In genomic region chr20:34904202-34904621, GRCh38 we compare ENCODE assay signal across 20 cellular contexts. TPM values are rescaled to one million over a fixed set of nuclear protein-coding genes. Genes with fewer than 3 reads are reported as not detected.
DNase-seq lines count a peak whose midpoint lies in the region; ATAC-seq, FAIRE-seq and TF ChIP-seq lines count a peak whose summit lies in the region.
"Had no signal": no experiment of that assay in that cellular context is flagged by ENCODE, and none has a peak within 500 bp of the region (broad histone marks: within the 10 kb centered on the region; RNA-seq: fewer than 3 reads in every experiment).

No MANE protein-coding gene starts in this region.

- no peaks in the 10 kb centered on the region for H3K27me3 ChIP-seq in PC-9 (ENCODE audit: insufficient read depth, low read depth)
- H3K27me3 ChIP-seq: sigmoid colon had no signal

- H2AFZ ChIP-seq in PC-9: no peak overlapping the region

- ATAC-seq in effector memory CD8-positive, alpha-beta T cell (replicated peaks): no peak
- ATAC-seq in HG03097 (IDR thresholded peaks at IDR 0.05; ENCODE audit: low FRiP score, unreplicated experiment): no peak
- ATAC-seq: SK-N-SH treated with all-trans-retinoic acid at 6 μM for 48 hours had no signal

- no TSS peak for BruUV-seq in PC-9 (replicated peaks; lab: Mats Ljungman, UMichigan)

- no peak for TF ChIP-seq POLR2A in GM12891 (IDR thresholded peaks at IDR 0.05; ENCODE audit: low read depth, low read length)

- CTCF ChIA-PET in PC-9 (lab: Charles Lee): interaction anchor here (0.6 to 0.7 kb wide), 2 partner anchors 18 to 372 kb away, joined by 3 to 19 read pairs; no protein-coding TSS in a partner anchor

- no peak overlapping the region for H3K4me3 Mint-ChIP-seq in effector memory CD8-positive, alpha-beta T cell
- H3K4me3 Mint-ChIP-seq: neural crest cell had no signal

- peaks cover 42% of the 10 kb centered on the region for H3K4me1 ChIP-seq in PC-9 (replicated peaks; ENCODE audit: insufficient read depth)

- peaks cover 27% of the 10 kb centered on the region for H3K79me2 ChIP-seq in PC-9 (ENCODE audit: low read depth)

- no peak overlapping the region for H3K4me3 ChIP-seq in PC-9
- H3K4me3 ChIP-seq in fibroblast of villous mesenchyme (ENCODE audit: low read depth, low read length): no peak overlapping the region
- H3K4me3 ChIP-seq: lung, sigmoid colon had no signal

- peak overlapping the region; percentile 14; the same call in 1 of the 2 replicates for H3K27ac ChIP-seq in PC-9
- H3K27ac ChIP-seq: sigmoid colon, WERI-Rb-1 had no signal

- no peaks in the 10 kb centered on the region for H3K36me3 Mint-ChIP-seq in effector memory CD8-positive, alpha-beta T cell (ENCODE audit: insufficient read depth)

- no peaks in the 10 kb centered on the region for H4K20me1 ChIP-seq in PC-9 (ENCODE audit: insufficient read depth)

- H3F3A ChIP-seq in PC-9 (ENCODE audit: insufficient read depth, low read depth): peaks cover 46% of the 10 kb centered on the region

- POLR2A ChIA-PET in PC-9 (lab: Charles Lee; ENCODE audit: unreplicated experiment): interaction anchor here (0.7 kb wide), 1 partner anchor 11 kb away, joined by 24 read pairs; no protein-coding TSS in a partner anchor

- H3K27ac Mint-ChIP-seq in effector memory CD8-positive, alpha-beta T cell: no peak overlapping the region

- DNase-seq in GM12891 (ENCODE audit: insufficient read length, low spot score): peak; percentile 22
- DNase-seq in PC-9: no peak
- peak; percentile 30 for DNase-seq in fibroblast of villous mesenchyme (ENCODE audit: low read depth)
- peak; percentile 14 for DNase-seq in renal cortical epithelial cell (ENCODE audit: low read depth)
- no peak for DNase-seq in GM19240 (ENCODE audit: insufficient read length, low spot score)
- no peak for DNase-seq in effector memory CD8-positive, alpha-beta T cell
- no peak for DNase-seq in epidermal melanocyte (ENCODE audit: insufficient read length, low spot score)
- DNase-seq: activated CD8-positive, alpha-beta memory T cell treated with anti-CD3 and anti-CD28 coated beads for 24 hours; activated effector memory CD4-positive, alpha-beta T cell treated with Interleukin-2 at 50 U/mL for 16 hours; cortex of kidney; NCI-H1048; sigmoid colon; stimulated activated CD4-positive, alpha-beta T cell treated with anti-CD3 and anti-CD28 coated beads, Interleukin-4, amount 100 ng/mL, for 4 hours; WERI-Rb-1 had no signal

- intact Hi-C loops in PC-9 (cut with micrococcal nuclease; ENCODE audit: unreplicated experiment): no loop called here

- no peak overlapping the region for H3K4me2 ChIP-seq in PC-9

- peaks cover 22% of the 10 kb centered on the region for H3K36me3 ChIP-seq in PC-9 (ENCODE audit: low read depth)
- H3K36me3 ChIP-seq: WERI-Rb-1 had no signal

- H3K9me3 Mint-ChIP-seq in effector memory CD8-positive, alpha-beta T cell: no peaks in the 10 kb centered on the region

- H3K9me2 ChIP-seq in PC-9 (ENCODE audit: insufficient read depth): no peaks in the 10 kb centered on the region

- no peaks in the 10 kb centered on the region for H3K9me3 ChIP-seq in PC-9 (ENCODE audit: insufficient read depth, low read depth)
- H3K9me3 ChIP-seq: sigmoid colon had no signal

- TF ChIP-seq CTCF in PC-9 (conservative IDR thresholded peaks at IDR 0.05) (no peak), fibroblast of villous mesenchyme (IDR thresholded peaks at IDR 0.05; ENCODE audit: insufficient read depth, low read depth, low read length) (no peak)

- FAIRE-seq in GM12891 (lab: Jason Lieb, UNC): no peak
- FAIRE-seq: astrocyte, H54 had no signal

- no peaks in the 10 kb centered on the region for H3K4me1 Mint-ChIP-seq in effector memory CD8-positive, alpha-beta T cell (ENCODE audit: low read depth in 2 of 2)
- H3K4me1 Mint-ChIP-seq: neural crest cell had no signal

- no peaks in the 10 kb centered on the region for H3K27me3 Mint-ChIP-seq in effector memory CD8-positive, alpha-beta T cell

TF ChIP-seq in GM12891, 5 proteins besides CTCF, POLR2A, EP300 and RAD21:
- TF ChIP-seq SPI1 (IDR thresholded peaks at IDR 0.05; ENCODE audit: low read depth, low read length) (peak; percentile 92), POU2F2 (IDR thresholded peaks at IDR 0.05; ENCODE audit: low read depth, low read length) (no peak)

RNA-seq across cellular contexts. Expression of gene ACSS2, which starts 27.8 kb away (rescaled TPM):
- polyA plus RNA-seq in GM12891 (2012; ENCODE audit: low read depth, missing spikeins): 6.4 TPM
- total RNA-seq in PC-9 (2021): 81.1 and 108 TPM in 2 replicates
- 101 and 102 TPM in 2 replicates for total RNA-seq in fibroblast of villous mesenchyme
- 38.2 and 45.9 TPM in 2 replicates for total RNA-seq in renal cortical epithelial cell

RNA-seq across cellular contexts. Expression of gene GGT7, which starts 31.6 kb away (rescaled TPM):
- polyA plus RNA-seq in GM12891 (2012; ENCODE audit: low read depth, missing spikeins): 5.4 TPM
- 6.5 and 9.4 TPM in 2 replicates for total RNA-seq in PC-9 (2021)
- total RNA-seq in fibroblast of villous mesenchyme: 9.3 and 9.5 TPM in 2 replicates
- total RNA-seq in renal cortical epithelial cell: 4.3 and 16.9 TPM in 2 replicates

RNA-seq across cellular contexts. Expression of gene GSS, which starts 51.4 kb away (rescaled TPM):
- 36.1 TPM for polyA plus RNA-seq in GM12891 (2012; ENCODE audit: low read depth, missing spikeins)
- total RNA-seq in PC-9 (2021) (131 and 138 TPM in 2 replicates), fibroblast of villous mesenchyme (71.2 and 74.1 TPM in 2 replicates), renal cortical epithelial cell (86.7 and 89.2 TPM in 2 replicates)

RNA-seq across cellular contexts. Expression of gene MYH7B, which starts 51.5 kb away (rescaled TPM):
- 0.65 TPM for polyA plus RNA-seq in GM12891 (2012; ENCODE audit: low read depth, missing spikeins)
- 1.0 and 2.3 TPM in 2 replicates for total RNA-seq in PC-9 (2021)
- under 0.01 TPM in 1 of 2 replicates, not detected in the other for total RNA-seq in fibroblast of villous mesenchyme
- total RNA-seq in renal cortical epithelial cell: 0.05 TPM in 1 of 2 replicates, not detected in the other

Comparison
In these comparisons a context has a peak if more than half of its experiments do, and no peak if none do; other contexts are left out.
1. DNase-seq: peak in GM12891 (single experiment), fibroblast of villous mesenchyme (single experiment) and renal cortical epithelial cell (single experiment); none in PC-9 (0 of 2), GM19240 (single experiment), effector memory CD8-positive, alpha-beta T cell (0 of 3) and epidermal melanocyte (single experiment).